In the genomic region with DNA sequence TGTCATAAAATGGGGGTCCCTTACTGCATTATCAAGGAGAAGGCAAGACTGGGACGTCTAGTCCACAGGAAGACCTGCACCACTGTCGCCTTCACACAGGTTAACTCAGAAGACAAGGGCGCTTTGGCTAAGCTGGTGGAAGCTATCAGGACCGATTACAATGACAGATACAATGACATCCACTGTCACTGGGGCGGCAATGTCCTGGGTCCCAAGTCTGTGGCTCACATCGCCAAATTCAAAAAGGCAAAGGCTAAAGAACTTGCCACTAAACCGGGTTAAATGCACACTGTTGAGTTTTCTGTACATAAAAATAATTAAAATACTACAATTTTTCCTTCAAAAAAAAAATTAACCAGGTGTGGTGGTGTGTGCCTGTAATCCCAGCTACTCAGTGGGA, we compare ENCODE assay signal across 2 cellular contexts.
TF ChIP-seq lines count a peak whose summit lies in the region.

No MANE protein-coding gene starts in this region.

TF ChIP-seq in WTC11, 78 proteins besides CTCF, POLR2A, EP300 and RAD21:
- TF ChIP-seq ZNF317 (CRISPR knock-in tag; IDR thresholded peaks at IDR 0.05; ENCODE audit: borderline replicate concordance, low read depth): peak; percentile 70; the same call in 1 of the 2 replicates
- no peak for TF ChIP-seq E2F1 (CRISPR knock-in tag; IDR thresholded peaks at IDR 0.05)

TF ChIP-seq in K562, 482 proteins besides CTCF, POLR2A, EP300 and RAD21 (continued from another document):
- no peak for TF ChIP-seq YBX1 (IDR thresholded peaks at IDR 0.05)
- TF ChIP-seq CBX5 (IDR thresholded peaks at IDR 0.05; ENCODE audit: borderline replicate concordance, low read depth): 0 out of 2 replicates have a peak, but pooled peaks have one; percentile 21
- TF ChIP-seq ZNF584 (CRISPR knock-in tag; IDR thresholded peaks at IDR 0.05; ENCODE audit: low read depth): peak; percentile 88; the same call in 1 of the 2 replicates
- TF ChIP-seq ZBTB34 (CRISPR knock-in tag; IDR thresholded peaks at IDR 0.05): no peak
- 0 out of 3 replicates have a peak, but pooled peaks of 1 of the 2 experiments have one; percentile 34 for TF ChIP-seq CBX3 (IDR thresholded peaks at IDR 0.05; ENCODE audit: borderline replicate concordance in 1 of 2, low read length in 2 of 2)
TF ChIP-seq in K562: peak in this region for 3.
